In genomic region chr20:19808498-19808897, GRCh38 we compare ENCODE assay signal across 21 cellular contexts. TPM values are rescaled to one million over a fixed set of nuclear protein-coding genes. Genes with fewer than 3 reads are reported as not detected.
"Had no signal": no experiment of that assay in that cellular context is flagged by ENCODE, and none has a peak within 500 bp of the region (broad histone marks: within the 10 kb centered on the region; RNA-seq: fewer than 3 reads in every experiment).

No MANE protein-coding gene starts in this region.

- H3K36me3 ChIP-seq: adrenal gland, gastrocnemius medialis, neutrophil, spleen, upper lobe of right lung had no signal

- H3K27ac ChIP-seq: adrenal gland, gastrocnemius medialis, neutrophil, sigmoid colon, spleen, thoracic aorta, upper lobe of right lung had no signal

- ATAC-seq: activated naive CD4-positive, alpha-beta T cell treated with anti-CD3 and anti-CD28 coated beads, Interleukin-2, amount 50 U/mL, for 72 hours; esophagus mucosa; gastrocnemius medialis; left lobe of liver; stimulated activated naive B cell treated with anti-CD40 and anti-IgM and Interleukin-4, amounts not matched to agents 10 μg/mL and 1 μg/mL and 100 μg/mL, for 72 hours; upper lobe of right lung had no signal

- H3K9me3 ChIP-seq: adrenal gland, gastrocnemius medialis, neutrophil, sigmoid colon, spleen, thoracic aorta, upper lobe of right lung had no signal

- DNase-seq: activated B cell treated with CpG ODN at 0.5 μM for 24 hours; activated CD4-positive, alpha-beta memory T cell treated with anti-CD3 and anti-CD28 coated beads for 36 hours; activated CD4-positive, alpha-beta T cell treated with anti-CD3 and anti-CD28 coated beads for 4 hours; activated gamma-delta T cell treated with Interleukin-2 at 50 U/mL for 16 hours; activated T-cell treated with anti-CD3 and anti-CD28 coated beads for 4 hours; adrenal gland; effector CD8-positive, alpha-beta T cell; gastrocnemius medialis; head of caudate nucleus; mammary epithelial cell; naive B cell; spleen; stimulated activated naive B cell treated with anti-CD40 and anti-IgM and Interleukin-4, amounts not matched to agents 10 μg/mL and 1 μg/mL and 100 μg/mL, for 72 hours; upper lobe of right lung had no signal

- H3K27me3 ChIP-seq: adrenal gland, gastrocnemius medialis, sigmoid colon, spleen, upper lobe of right lung had no signal

- H3K4me3 ChIP-seq: adrenal gland, gastrocnemius medialis, sigmoid colon, spleen, thoracic aorta, upper lobe of right lung had no signal

RNA-seq across cellular contexts. Expression of gene RIN2, which starts 50.4 kb away (rescaled TPM):
- total RNA-seq: activated CD4-positive, alpha-beta memory T cell treated with anti-CD3 and anti-CD28 coated beads for 36 hours; activated naive CD4-positive, alpha-beta T cell treated with anti-CD3 and anti-CD28 coated beads, Interleukin-2, amount 50 U/mL, for 72 hours; activated T-helper 1 cell treated with anti-CD3 and anti-CD28 coated beads, Interleukin-12 subunit alpha, Interleukin-12 subunit beta, Interleukin-2, Interleukin-4 antibody, amounts not matched to agents 30 ng/mL and 10 ng/mL and 1 ng/mL, durations not matched to agents 14 hours and 24 hours and 36 hours had no signal
